Comparison of ENCODE assay signal across 8 cellular contexts in the genomic region with DNA sequence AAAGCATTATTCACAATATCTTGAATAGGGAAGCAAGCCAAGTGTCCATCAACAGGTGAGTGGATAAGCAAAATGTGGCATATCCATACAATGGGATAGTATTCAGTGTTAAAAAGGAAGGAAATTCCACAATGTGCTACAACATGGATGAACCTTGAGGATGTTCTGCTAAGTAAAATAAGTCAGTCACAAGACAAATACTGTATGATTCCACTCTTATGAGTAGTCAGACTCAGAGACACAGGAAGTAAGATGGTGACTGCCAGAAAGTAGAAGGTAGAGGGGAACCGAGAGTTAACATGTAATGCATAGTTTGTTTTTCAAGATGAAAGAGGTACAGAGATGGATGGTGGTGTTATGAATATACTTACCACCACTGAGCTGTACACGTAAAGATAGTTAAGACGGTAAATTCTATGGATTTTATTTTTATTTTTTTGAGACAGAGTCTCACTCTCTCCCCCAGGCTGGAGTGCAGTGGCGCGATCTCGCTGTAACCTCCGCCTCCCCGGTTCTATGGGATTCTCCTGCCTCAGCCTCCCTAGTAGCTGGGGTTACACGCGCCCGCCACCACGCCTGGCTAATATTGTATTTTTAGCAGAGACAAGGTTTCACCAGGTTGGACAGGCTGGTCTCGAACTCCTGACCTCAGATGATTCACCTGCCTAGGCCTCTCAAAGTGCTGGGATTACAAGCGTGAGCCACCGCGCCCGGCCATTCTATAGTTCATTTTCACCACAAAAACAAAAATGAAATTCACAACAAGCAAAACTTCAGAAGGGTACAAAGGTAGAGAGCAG. TPM values are rescaled to one million over a fixed set of nuclear protein-coding genes. Genes with fewer than 3 reads are reported as not detected.
A peak's percentile ranks its signal among the peaks of the same experiment; 100 is the strongest.
DNase-seq lines count a peak whose midpoint lies in the region; ATAC-seq and TF ChIP-seq lines count a peak whose summit lies in the region.

No MANE protein-coding gene starts in this region.

- peak overlapping the region; percentile 88 for H3K4me3 ChIP-seq in GM08714 (ENCODE audit: low read length)
- H3K4me3 ChIP-seq in gastroesophageal sphincter = peak overlapping the region; percentile 70 to 75
- H3K4me3 ChIP-seq in spleen = peak overlapping the region; percentile 68 to 95 (median 90)

- DNase-seq in activated CD8-positive, alpha-beta T cell treated with anti-CD3 and anti-CD28 coated beads, Interleukin-2, amount 10 ng/mL, durations not matched to agents 7 days and 5 days = no peak
- DNase-seq in spleen (peak; percentile 69), NCI-H2227 (lab: John Stamatoyannopoulos, UW; ENCODE audit: unreplicated experiment) (no peak), NCI-H1105 (lab: John Stamatoyannopoulos, UW) (no peak), SIG-M5 (lab: John Stamatoyannopoulos, UW) (no peak)

- H3K27me3 ChIP-seq in gastroesophageal sphincter = no peaks in the 10 kb centered on the region
- no peaks in the 10 kb centered on the region for H3K27me3 ChIP-seq in spleen (replicated peaks in 1 of 7)

- H3K36me3 ChIP-seq in gastroesophageal sphincter (no peaks in the 10 kb centered on the region), spleen (peaks cover 0 to 6% (median 0%) of the 10 kb centered on the region in 6 donors)

- H3K9me3 ChIP-seq in gastroesophageal sphincter = no peaks in the 10 kb centered on the region
- no peaks in the 10 kb centered on the region for H3K9me3 ChIP-seq in spleen

- WGBS in gastroesophageal sphincter (ENCODE audit: low coverage in 1 of 2), 2 donors = 77 to 82% methylated on average over 5 to 13 of the region's 17 CpGs
- 71 to 89% (median 79%) methylated on average over 17 of the region's 17 CpGs for WGBS in spleen, 5 donors

- peaks cover 5 to 46% (median 14%) of the 10 kb centered on the region in 3 donors for H3K4me1 ChIP-seq in gastroesophageal sphincter
- peaks cover 32 to 52% (median 48%) of the 10 kb centered on the region in 6 donors for H3K4me1 ChIP-seq in spleen

- H3K4me1 Mint-ChIP-seq in activated CD8-positive, alpha-beta T cell treated with anti-CD3 and anti-CD28 coated beads, Interleukin-2, amount 10 ng/mL, durations not matched to agents 7 days and 5 days (ENCODE audit: low read depth) = peaks cover 38% of the 10 kb centered on the region

- ATAC-seq in HG03159 (IDR thresholded peaks at IDR 0.05; ENCODE audit: unreplicated experiment) = peak; percentile 51
- no peak for ATAC-seq in activated CD8-positive, alpha-beta T cell treated with anti-CD3 and anti-CD28 coated beads, Interleukin-2, amount 10 ng/mL, durations not matched to agents 7 days and 5 days
- no peak for ATAC-seq in gastroesophageal sphincter

- peaks cover 18% of the 10 kb centered on the region for H3K36me3 Mint-ChIP-seq in activated CD8-positive, alpha-beta T cell treated with anti-CD3 and anti-CD28 coated beads, Interleukin-2, amount 10 ng/mL, durations not matched to agents 7 days and 5 days (ENCODE audit: low read depth)

- H3K27me3 Mint-ChIP-seq in activated CD8-positive, alpha-beta T cell treated with anti-CD3 and anti-CD28 coated beads, Interleukin-2, amount 10 ng/mL, durations not matched to agents 7 days and 5 days (ENCODE audit: low read depth) = no peaks in the 10 kb centered on the region

- intact Hi-C loops in spleen (cut with DNase I; ENCODE audit: low total_unique reads) = no loop called here

- peak overlapping the region; percentile 72 to 99 (median 94) for H3K27ac ChIP-seq in gastroesophageal sphincter
- H3K27ac ChIP-seq in spleen = peak overlapping the region; percentile 81 to 99 (median 94)

- TF ChIP-seq POLR2A in gastroesophageal sphincter (IDR thresholded peaks at IDR 0.05) (no peak), spleen (IDR thresholded peaks at IDR 0.05) (no peak)

- POLR2A ChIA-PET in activated CD8-positive, alpha-beta T cell treated with anti-CD3 and anti-CD28 coated beads, Interleukin-2, amount 10 ng/mL, durations not matched to agents 7 days and 5 days (lab: Charles Lee) = interaction anchor here (0.6 to 1.0 kb wide), 3 partner anchors 10 to 32 kb away, joined by 3 to 4 read pairs (median 3); partner anchors contain the start of gene UPF3A

- no peaks in the 10 kb centered on the region for H3K9me3 Mint-ChIP-seq in activated CD8-positive, alpha-beta T cell treated with anti-CD3 and anti-CD28 coated beads, Interleukin-2, amount 10 ng/mL, durations not matched to agents 7 days and 5 days (ENCODE audit: insufficient read depth)

- peak overlapping the region; percentile 78 for H3K27ac Mint-ChIP-seq in activated CD8-positive, alpha-beta T cell treated with anti-CD3 and anti-CD28 coated beads, Interleukin-2, amount 10 ng/mL, durations not matched to agents 7 days and 5 days

- TF ChIP-seq CTCF in gastroesophageal sphincter (IDR thresholded peaks at IDR 0.05) = no peak
- no peak for TF ChIP-seq CTCF in spleen (IDR thresholded peaks at IDR 0.05 in 8 of 11, conservative IDR thresholded peaks at IDR 0.05 in 3 of 11)

- CTCF ChIA-PET in activated CD8-positive, alpha-beta T cell treated with anti-CD3 and anti-CD28 coated beads, Interleukin-2, amount 10 ng/mL, durations not matched to agents 7 days and 5 days (lab: Charles Lee) = interaction anchor here (1.2 to 1.9 kb wide), 2 partner anchors 27 to 44 kb away, joined by 3 to 10 read pairs; no protein-coding TSS in a partner anchor

- no peak for TF ChIP-seq EP300 in gastroesophageal sphincter (IDR thresholded peaks at IDR 0.05)

- peak overlapping the region; percentile 70 for H3K4me3 Mint-ChIP-seq in activated CD8-positive, alpha-beta T cell treated with anti-CD3 and anti-CD28 coated beads, Interleukin-2, amount 10 ng/mL, durations not matched to agents 7 days and 5 days

RNA-seq across cellular contexts. Expression of gene CHAMP1, which starts 1.0 kb away (rescaled TPM):
- total RNA-seq in activated CD8-positive, alpha-beta T cell treated with anti-CD3 and anti-CD28 coated beads, Interleukin-2, amount 10 ng/mL, durations not matched to agents 7 days and 5 days = 10 to 100 TPM; 31.6 to 33.3 TPM
- total RNA-seq in gastroesophageal sphincter = 10 to 100 TPM in 2 of 4 donors, 1 to 10 TPM in 2; 7.5 to 15.3 (median 10.9) TPM
- total RNA-seq in spleen = 10 to 100 TPM; 20.5 to 49.8 (median 23.2) TPM
- polyA plus RNA-seq in spleen = 1 to 10 TPM; 3.8 to 7.0 (median 5.7) TPM

RNA-seq across cellular contexts. Expression of gene UPF3A, which starts 31.9 kb away (rescaled TPM):
- 10 to 100 TPM; 53.3 to 58.8 TPM for total RNA-seq in activated CD8-positive, alpha-beta T cell treated with anti-CD3 and anti-CD28 coated beads, Interleukin-2, amount 10 ng/mL, durations not matched to agents 7 days and 5 days
- total RNA-seq in gastroesophageal sphincter (10 to 100 TPM; 31.0 to 40.0 (median 37.9) TPM), spleen (10 to 100 TPM; 33.0 to 59.7 (median 46.8) TPM)
- 10 to 100 TPM; 40.2 to 58.0 (median 54.5) TPM for polyA plus RNA-seq in spleen
